1 cellular context compared by ENCODE assay signal in genomic region chr4:94207469-94208224, GRCh38.
TF ChIP-seq lines count a peak whose summit lies in the region.

Gene SMARCAD1 (plus strand): TSS chr4:94207865. CDS start chr4:94208395, 530 bp downstream.

TF ChIP-seq in WTC11, 78 proteins besides CTCF, POLR2A, EP300 and RAD21 (continued from another document):
- TF ChIP-seq ZBTB43 (CRISPR knock-in tag; IDR thresholded peaks at IDR 0.05) (0 out of 2 replicates have a peak, but pooled peaks have one; percentile 55), MAX (CRISPR knock-in tag; IDR thresholded peaks at IDR 0.05) (peak; percentile 81), ZNF232 (CRISPR knock-in tag; IDR thresholded peaks at IDR 0.05) (no peak), ZNF396 (CRISPR knock-in tag; IDR thresholded peaks at IDR 0.05; ENCODE audit: borderline replicate concordance) (no peak), CBFB (CRISPR knock-in tag; IDR thresholded peaks at IDR 0.05; ENCODE audit: low read depth) (no peak), SMAD4 (CRISPR knock-in tag; IDR thresholded peaks at IDR 0.05) (no peak), GABPB1 (CRISPR knock-in tag; IDR thresholded peaks at IDR 0.05) (peak; percentile 80), SP1 (CRISPR knock-in tag; conservative IDR thresholded peaks at IDR 0.05) (peak; percentile 64), TEAD1 (CRISPR knock-in tag; IDR thresholded peaks at IDR 0.05) (peak; percentile 39), FOXP1 (CRISPR knock-in tag; IDR thresholded peaks at IDR 0.05; ENCODE audit: borderline replicate concordance) (peak; percentile 73; the same call in 1 of the 2 replicates), ATF3 (CRISPR knock-in tag; conservative IDR thresholded peaks at IDR 0.05) (0 out of 2 replicates have a peak, but pooled peaks have one; percentile 58), ZNF532 (CRISPR knock-in tag; IDR thresholded peaks at IDR 0.05; ENCODE audit: borderline replicate concordance) (0 out of 2 replicates have a peak, but pooled peaks have one; percentile 44), FOXP4 (CRISPR knock-in tag; IDR thresholded peaks at IDR 0.05) (peak; percentile 78; the same call in 1 of the 2 replicates), E2F5 (CRISPR knock-in tag; IDR thresholded peaks at IDR 0.05) (peak; percentile 58; the same call in 1 of the 2 replicates), ESRRA (CRISPR knock-in tag; IDR thresholded peaks at IDR 0.05; ENCODE audit: borderline replicate concordance) (no peak), NR1H2 (CRISPR knock-in tag; IDR thresholded peaks at IDR 0.05) (no peak), IRF2 (CRISPR knock-in tag; IDR thresholded peaks at IDR 0.05; ENCODE audit: borderline replicate concordance, low read depth) (no peak), CREB1 (CRISPR knock-in tag; IDR thresholded peaks at IDR 0.05) (no peak), CREM (CRISPR knock-in tag; IDR thresholded peaks at IDR 0.05) (peak; percentile 94), ARID4B (CRISPR knock-in tag; IDR thresholded peaks at IDR 0.05; ENCODE audit: borderline replicate concordance) (peak; percentile 71; the same call in 1 of the 2 replicates), E2F4 (CRISPR knock-in tag; IDR thresholded peaks at IDR 0.05; ENCODE audit: borderline replicate concordance, low read depth) (no peak), GRHL2 (CRISPR knock-in tag; IDR thresholded peaks at IDR 0.05; ENCODE audit: insufficient replicate concordance, severe bottlenecking) (no peak), ZNF423 (CRISPR knock-in tag; IDR thresholded peaks at IDR 0.05) (peak; percentile 67; the same call in 1 of the 2 replicates), ETV6 (CRISPR knock-in tag; IDR thresholded peaks at IDR 0.05) (peak; percentile 93)
